Comparison of ENCODE assay signal across 13 cellular contexts in genomic region chr7:100239983-100240382, GRCh38. TPM values are rescaled to one million over a fixed set of nuclear protein-coding genes. Genes with fewer than 3 reads are reported as not detected.
DNase-seq lines count a peak whose midpoint lies in the region; ATAC-seq and TF ChIP-seq lines count a peak whose summit lies in the region.
"Not testable (repeated sequence)": the region's sequence is repeated elsewhere in the genome, so short reads cannot be mapped to it uniquely, and the experiment has no call there.
"Had no signal": no experiment of that assay in that cellular context is flagged by ENCODE, and none has a peak within 500 bp of the region (broad histone marks: within the 10 kb centered on the region; RNA-seq: fewer than 3 reads in every experiment).

No MANE protein-coding gene starts in this region.

- H3K9me3 Mint-ChIP-seq in activated T-cell treated with anti-CD3 and anti-CD28 coated beads, Interleukin-2, amount 50 U/mL, for 24 hours; activated naive CD8-positive, alpha-beta T cell treated with anti-CD3 and anti-CD28 coated beads, Interleukin-2, amount 50 U/mL, for 24 hours; effector memory CD8-positive, alpha-beta T cell; naive thymus-derived CD8-positive, alpha-beta T cell; stimulated activated effector memory CD8-positive, alpha-beta T cell treated with anti-CD3 and anti-CD28 coated beads, Interleukin-12 subunit alpha, Interleukin-12 subunit beta, amount 100 ng/mL, for 72 hours: not testable (repeated sequence)

- peak overlapping the region; percentile 19 for H3K27ac Mint-ChIP-seq in activated T-cell treated with anti-CD3 and anti-CD28 coated beads, Interleukin-2, amount 50 U/mL, for 24 hours
- H3K27ac Mint-ChIP-seq in activated naive CD8-positive, alpha-beta T cell treated with anti-CD3 and anti-CD28 coated beads, Interleukin-2, amount 50 U/mL, for 24 hours: not testable (repeated sequence)
- H3K27ac Mint-ChIP-seq in effector memory CD8-positive, alpha-beta T cell: peak overlapping the region; percentile 38 to 59
- peak overlapping the region in 7 of 10 donors; percentile 49 to 86 (median 67) for H3K27ac Mint-ChIP-seq in naive thymus-derived CD8-positive, alpha-beta T cell
- H3K27ac Mint-ChIP-seq in stimulated activated effector memory CD8-positive, alpha-beta T cell treated with anti-CD3 and anti-CD28 coated beads, Interleukin-12 subunit alpha, Interleukin-12 subunit beta, amount 100 ng/mL, for 72 hours: peak overlapping the region; percentile 83

- DNase-seq in Jurkat, Clone E6-1 (ENCODE audit: low read depth, low spot score): peak; percentile 45
- not testable (repeated sequence) for DNase-seq in RWPE1 (ENCODE audit: low spot score); activated T-cell treated with anti-CD3 and anti-CD28 coated beads, Interleukin-2, amount 50 U/mL, for 24 hours; activated naive CD8-positive, alpha-beta T cell treated with anti-CD3 and anti-CD28 coated beads, Interleukin-2, amount 50 U/mL, for 24 hours; effector memory CD8-positive, alpha-beta T cell; naive thymus-derived CD8-positive, alpha-beta T cell; stimulated activated effector memory CD8-positive, alpha-beta T cell treated with anti-CD3 and anti-CD28 coated beads, Interleukin-12 subunit alpha, Interleukin-12 subunit beta, amount 100 ng/mL, for 72 hours (ENCODE audit: low spot score in 2 of 2)

- not testable (repeated sequence) for H3K4me3 ChIP-seq in Jurkat, Clone E6-1 (ENCODE audit: low read length)

- POLR2A ChIA-PET in RWPE1 (lab: Yijun Ruan, JAX; ENCODE audit: low non-redundant PET); naive thymus-derived CD8-positive, alpha-beta T cell (lab: Charles Lee): not testable (repeated sequence)

- TF ChIP-seq CTCF in RWPE1 (conservative IDR thresholded peaks at IDR 0.05; ENCODE audit: low read depth): not testable (repeated sequence)

- H3K36me3 Mint-ChIP-seq in activated T-cell treated with anti-CD3 and anti-CD28 coated beads, Interleukin-2, amount 50 U/mL, for 24 hours (ENCODE audit: low read depth); effector memory CD8-positive, alpha-beta T cell (ENCODE audit: insufficient read depth); naive thymus-derived CD8-positive, alpha-beta T cell: not testable (repeated sequence)
- H3K36me3 Mint-ChIP-seq in activated naive CD8-positive, alpha-beta T cell treated with anti-CD3 and anti-CD28 coated beads, Interleukin-2, amount 50 U/mL, for 24 hours (ENCODE audit: low read depth): peaks cover 11% of the 10 kb centered on the region
- peaks cover 32% of the 10 kb centered on the region for H3K36me3 Mint-ChIP-seq in stimulated activated effector memory CD8-positive, alpha-beta T cell treated with anti-CD3 and anti-CD28 coated beads, Interleukin-12 subunit alpha, Interleukin-12 subunit beta, amount 100 ng/mL, for 72 hours

- H3K4me3 Mint-ChIP-seq in activated T-cell treated with anti-CD3 and anti-CD28 coated beads, Interleukin-2, amount 50 U/mL, for 24 hours; activated naive CD8-positive, alpha-beta T cell treated with anti-CD3 and anti-CD28 coated beads, Interleukin-2, amount 50 U/mL, for 24 hours; effector memory CD8-positive, alpha-beta T cell; naive thymus-derived CD8-positive, alpha-beta T cell; stimulated activated effector memory CD8-positive, alpha-beta T cell treated with anti-CD3 and anti-CD28 coated beads, Interleukin-12 subunit alpha, Interleukin-12 subunit beta, amount 100 ng/mL, for 72 hours: not testable (repeated sequence)

- CTCF ChIA-PET in RWPE1 (lab: Yijun Ruan, JAX): not testable (repeated sequence)

- H3K4me1 Mint-ChIP-seq in activated T-cell treated with anti-CD3 and anti-CD28 coated beads, Interleukin-2, amount 50 U/mL, for 24 hours (ENCODE audit: low read depth): peaks cover 30% of the 10 kb centered on the region
- peaks cover 42% of the 10 kb centered on the region for H3K4me1 Mint-ChIP-seq in activated naive CD8-positive, alpha-beta T cell treated with anti-CD3 and anti-CD28 coated beads, Interleukin-2, amount 50 U/mL, for 24 hours
- peaks cover 12 to 23% of the 10 kb centered on the region in 2 donors for H3K4me1 Mint-ChIP-seq in effector memory CD8-positive, alpha-beta T cell (ENCODE audit: low read depth in 2 of 2)
- H3K4me1 Mint-ChIP-seq in naive thymus-derived CD8-positive, alpha-beta T cell: peaks cover 12 to 46% (median 29%) of the 10 kb centered on the region in 4 donors
- H3K4me1 Mint-ChIP-seq in stimulated activated effector memory CD8-positive, alpha-beta T cell treated with anti-CD3 and anti-CD28 coated beads, Interleukin-12 subunit alpha, Interleukin-12 subunit beta, amount 100 ng/mL, for 72 hours: peaks cover 34% of the 10 kb centered on the region

- peak; percentile 25 for ATAC-seq in activated naive CD8-positive, alpha-beta T cell treated with anti-CD3 and anti-CD28 coated beads, Interleukin-2, amount 50 U/mL, for 24 hours
- not testable (repeated sequence) for ATAC-seq in effector memory CD8-positive, alpha-beta T cell (replicated peaks); naive thymus-derived CD8-positive, alpha-beta T cell; stimulated activated effector memory CD8-positive, alpha-beta T cell treated with anti-CD3 and anti-CD28 coated beads, Interleukin-12 subunit alpha, Interleukin-12 subunit beta, amount 100 ng/mL, for 72 hours

- H3K27me3 Mint-ChIP-seq in activated T-cell treated with anti-CD3 and anti-CD28 coated beads, Interleukin-2, amount 50 U/mL, for 24 hours; activated naive CD8-positive, alpha-beta T cell treated with anti-CD3 and anti-CD28 coated beads, Interleukin-2, amount 50 U/mL, for 24 hours; effector memory CD8-positive, alpha-beta T cell; naive thymus-derived CD8-positive, alpha-beta T cell: not testable (repeated sequence)

- peak overlapping the region; percentile 58 for H3K27ac ChIP-seq in RWPE1

RNA-seq across cellular contexts. Expression of gene PVRIG, which starts 20.2 kb away (rescaled TPM):
- 40.3 TPM for polyA plus RNA-seq in Jurkat, Clone E6-1 (2012; ENCODE audit: insufficient read depth, insufficient read length)
- total RNA-seq in naive thymus-derived CD8-positive, alpha-beta T cell: 10 to 100 TPM; 81.5 to 83.8 TPM
- 10 to 100 TPM; 79.1 to 85.4 (median 84.7) TPM for polyA plus RNA-seq in naive thymus-derived CD8-positive, alpha-beta T cell
- total RNA-seq: A673, Caco-2, GM23248, H7, HT-29, M059J had no signal
- polyA plus RNA-seq: GM23248 had no signal
